ENCODE assay signal across 8 cellular contexts in the genomic region with DNA sequence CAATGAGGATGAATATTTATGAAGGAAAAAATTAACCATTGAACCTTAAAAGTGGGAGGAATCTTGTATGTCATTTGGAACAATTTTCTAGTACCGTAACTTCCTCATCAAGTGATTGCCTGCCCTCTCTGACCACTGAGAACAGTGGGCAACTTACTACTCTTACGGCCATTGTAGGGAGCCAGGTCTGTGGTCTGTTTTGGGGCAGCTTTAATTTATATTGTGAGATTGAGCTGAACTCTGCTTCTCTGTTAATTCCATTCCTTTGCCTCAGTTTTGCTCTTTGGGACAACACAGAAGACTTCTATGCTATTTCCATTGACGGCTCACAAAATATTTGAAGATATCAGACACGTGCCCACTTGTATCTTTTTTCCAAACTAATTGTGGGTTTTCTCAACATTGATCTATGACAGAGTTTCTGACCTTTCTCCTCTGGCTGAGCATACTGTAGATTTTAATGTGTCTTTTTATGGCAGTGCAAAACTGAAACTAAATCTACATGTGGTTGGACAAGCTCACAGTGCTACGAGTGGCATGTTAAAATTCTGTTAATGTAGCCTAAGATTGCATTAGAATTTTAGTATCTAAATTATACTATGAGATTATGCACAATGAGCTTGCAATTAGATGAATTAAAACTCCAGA. TPM values are rescaled to one million over a fixed set of nuclear protein-coding genes. Genes with fewer than 3 reads are reported as not detected.
A peak's percentile ranks its signal among the peaks of the same experiment; 100 is the strongest.
DNase-seq lines count a peak whose midpoint lies in the region; ATAC-seq and TF ChIP-seq lines count a peak whose summit lies in the region.

No MANE protein-coding gene starts in this region.

- in situ Hi-C loops in GM13976 (cut with MboI; ENCODE audit: low sequenced_read_pairs, unreplicated experiment): no loop called here

- DNase-seq in GM13976 (ENCODE audit: low spot score) (peak; percentile 39), mucosa of descending colon (no peak), NCI-H345 (lab: John Stamatoyannopoulos, UW) (no peak), AG08395 (ENCODE audit: low spot score) (no peak), putamen (ENCODE audit: low spot score) (no peak), omental fat pad (ENCODE audit: low spot score) (no peak)

- TF ChIP-seq CTCF in GM13976 (IDR thresholded peaks at IDR 0.05; ENCODE audit: borderline replicate concordance, control extremely low read depth, extremely low read depth, insufficient read depth, missing control alignments): no peak
- no peak for TF ChIP-seq CTCF in VCaP (conservative IDR thresholded peaks at IDR 0.05)
- TF ChIP-seq CTCF in mucosa of descending colon (IDR thresholded peaks at IDR 0.05): no peak
- no peak for TF ChIP-seq CTCF in omental fat pad (IDR thresholded peaks at IDR 0.05)

- no peaks in the 10 kb centered on the region for H3K9me3 ChIP-seq in mucosa of descending colon

- H3K4me1 ChIP-seq in mucosa of descending colon (ENCODE audit: low read depth): peaks cover 12% of the 10 kb centered on the region

- H3K36me3 ChIP-seq in mucosa of descending colon (ENCODE audit: low read depth): no peaks in the 10 kb centered on the region

- intact Hi-C loops in mucosa of descending colon (cut with DNase I, micrococcal nuclease): no loop called here

- ATAC-seq in HG02623 (IDR thresholded peaks at IDR 0.05; ENCODE audit: unreplicated experiment): peak; percentile 78
- ATAC-seq in mucosa of descending colon: peak; percentile 90
- no peak for ATAC-seq in omental fat pad (ENCODE audit: low FRiP score)

- peak overlapping the region; percentile 18; the same call in 1 of the 2 replicates for H3K27ac ChIP-seq in VCaP

- no peak overlapping the region for H3K4me3 ChIP-seq in mucosa of descending colon

RNA-seq across cellular contexts. Expression of gene ZNF281, which starts 27.8 kb away (rescaled TPM):
- total RNA-seq in mucosa of descending colon (10 to 100 TPM in 1 of 3 donors, 1 to 10 TPM in 2; 8.4 to 12.3 (median 8.5) TPM), omental fat pad (10 to 100 TPM; 13.0 to 18.7 (median 15.6) TPM)
